8 cellular contexts compared by ENCODE assay signal in the genomic region with DNA sequence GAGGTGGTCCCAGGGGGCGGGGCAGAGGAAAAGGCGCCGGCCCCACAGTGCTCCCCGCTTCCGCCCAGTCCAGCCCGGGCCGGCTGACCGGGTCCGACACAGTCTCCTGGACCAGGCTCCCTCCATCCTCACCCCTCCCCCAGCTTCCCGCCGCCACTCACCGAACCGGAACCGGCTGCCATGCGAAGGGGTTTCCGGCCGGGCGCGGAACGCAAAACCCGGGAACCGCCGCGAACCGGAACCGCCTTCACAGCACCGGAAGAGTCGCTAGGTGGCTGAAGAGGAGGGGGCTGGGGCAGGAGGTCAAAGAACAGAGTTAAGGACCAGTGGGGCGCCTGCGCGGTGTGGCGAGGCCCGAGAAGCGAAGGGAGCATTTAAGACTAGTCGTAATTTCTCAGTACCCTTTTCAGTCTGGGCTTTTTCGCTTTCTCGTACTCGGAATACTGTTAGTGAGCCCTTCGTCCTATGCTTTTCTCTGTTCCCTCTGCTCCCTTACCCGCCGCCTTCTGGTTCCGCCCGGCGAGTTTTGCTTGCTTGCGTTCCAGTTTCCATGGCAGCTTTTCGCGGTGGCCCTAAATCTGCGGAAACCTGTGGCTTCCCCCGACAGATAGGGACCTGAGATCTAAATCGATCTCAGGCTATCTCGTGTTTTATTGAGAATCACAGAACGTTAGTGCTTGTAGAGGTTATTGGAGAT. TPM values are rescaled to one million over a fixed set of nuclear protein-coding genes. Genes with fewer than 3 reads are reported as not detected.
DNase-seq lines count a peak whose midpoint lies in the region; ATAC-seq and TF ChIP-seq lines count a peak whose summit lies in the region.

A gene (minus strand): TSS at position 213 of the 697 bp plus-strand sequence. CDS start 4,607 bp downstream, outside the sequence.

- peaks cover 4% of the 10 kb centered on the region for H3K36me3 Mint-ChIP-seq in activated CD4-positive, alpha-beta T cell treated with anti-CD3 and anti-CD28 coated beads, Interleukin-2, amount 10 ng/mL, durations not matched to agents 7 days and 5 days (ENCODE audit: low read depth)

- H3K36me3 ChIP-seq in BE2C = no peaks in the 10 kb centered on the region

- CTCF ChIA-PET in activated CD4-positive, alpha-beta T cell treated with anti-CD3 and anti-CD28 coated beads, Interleukin-2, amount 10 ng/mL, durations not matched to agents 7 days and 5 days (lab: Charles Lee) = interaction anchor here (0.7 to 1.6 kb wide), 3 partner anchors 13 to 77 kb away, joined by 3 to 5 read pairs (median 4); a partner anchor contains a TSS

- peaks cover 17% of the 10 kb centered on the region for H3K27me3 ChIP-seq in BE2C

- H3K4me3 Mint-ChIP-seq in activated CD4-positive, alpha-beta T cell treated with anti-CD3 and anti-CD28 coated beads, Interleukin-2, amount 10 ng/mL, durations not matched to agents 7 days and 5 days = peak within 1 kb of the TSS; percentile 91

- TF ChIP-seq CTCF in BE2C (IDR thresholded peaks at IDR 0.05; ENCODE audit: low read depth, low read length) (no peak; the same call in 1 of the 2 replicates), coronary artery (IDR thresholded peaks at IDR 0.05) (no peak)

- peak within 1 kb of the TSS; percentile 89 to 96 for H3K27ac ChIP-seq in coronary artery

- POLR2A ChIA-PET in activated CD4-positive, alpha-beta T cell treated with anti-CD3 and anti-CD28 coated beads, Interleukin-2, amount 10 ng/mL, durations not matched to agents 7 days and 5 days (lab: Charles Lee) = interaction anchor here (1.9 kb wide), 1 partner anchor 51 kb away, joined by 9 read pairs; a partner anchor contains a TSS

- H3K27ac Mint-ChIP-seq in activated CD4-positive, alpha-beta T cell treated with anti-CD3 and anti-CD28 coated beads, Interleukin-2, amount 10 ng/mL, durations not matched to agents 7 days and 5 days = peak within 1 kb of the TSS; percentile 91

- H3K27me3 Mint-ChIP-seq in activated CD4-positive, alpha-beta T cell treated with anti-CD3 and anti-CD28 coated beads, Interleukin-2, amount 10 ng/mL, durations not matched to agents 7 days and 5 days = peaks cover 2% of the 10 kb centered on the region

- H3K9me3 Mint-ChIP-seq in activated CD4-positive, alpha-beta T cell treated with anti-CD3 and anti-CD28 coated beads, Interleukin-2, amount 10 ng/mL, durations not matched to agents 7 days and 5 days = no peaks in the 10 kb centered on the region

- DNase-seq in BE2C = peak; percentile 88
- peak; percentile 95 for DNase-seq in NCI-H69 (lab: John Stamatoyannopoulos, UW)
- peak; percentile 93 for DNase-seq in activated CD4-positive, alpha-beta T cell treated with anti-CD3 and anti-CD28 coated beads, Interleukin-2, amount 10 ng/mL, durations not matched to agents 7 days and 5 days
- peak; percentile 93 for DNase-seq in coronary artery (ENCODE audit: low spot score)
- DNase-seq in left kidney (ENCODE audit: low read depth, low spot score) = peak; percentile 97
- peak; percentile 94 for DNase-seq in stimulated activated CD4-positive, alpha-beta T cell treated with anti-CD3 and anti-CD28 coated beads, Interleukin-2, amount 100 ng/mL, for 24 hours

- ATAC-seq in GM19324 (IDR thresholded peaks at IDR 0.05; ENCODE audit: low FRiP score, unreplicated experiment) (peak; percentile 81), HG03460 (IDR thresholded peaks at IDR 0.05; ENCODE audit: unreplicated experiment) (peak; percentile 73)

- no peaks in the 10 kb centered on the region for H3K9me3 ChIP-seq in BE2C

- peak within 1 kb of the TSS; percentile 81 for H3K4me3 ChIP-seq in BE2C (ENCODE audit: low read depth, low read length)
- H3K4me3 ChIP-seq in coronary artery = peak within 1 kb of the TSS; percentile 95

- H3K4me1 Mint-ChIP-seq in activated CD4-positive, alpha-beta T cell treated with anti-CD3 and anti-CD28 coated beads, Interleukin-2, amount 10 ng/mL, durations not matched to agents 7 days and 5 days = peaks cover 54% of the 10 kb centered on the region

- H3K4me1 ChIP-seq in BE2C = no peaks in the 10 kb centered on the region; the same call in 1 of the 2 replicates

RNA-seq across cellular contexts. Expression of the gene that starts here (rescaled TPM):
- 7.1 TPM for polyA plus RNA-seq in BE2C (2012; ENCODE audit: insufficient read depth, insufficient read length, low read depth)
- 10 to 100 TPM; 37.2 to 48.0 TPM for total RNA-seq in activated CD4-positive, alpha-beta T cell treated with anti-CD3 and anti-CD28 coated beads, Interleukin-2, amount 10 ng/mL, durations not matched to agents 7 days and 5 days

Comparison
In these comparisons a context has a peak if more than half of its experiments do, and no peak if none do; other contexts are left out.
1. Peak in every context shown above with its lines: DNase-seq, ATAC-seq, H3K4me3 ChIP-seq and H3K27ac ChIP-seq.